ENCODE assay signal across 35 cellular contexts in genomic region chr5:161778796-161779195, GRCh38.
"Had no signal": no experiment of that assay in that cellular context is flagged by ENCODE, and none has a peak within 500 bp of the region (broad histone marks: within the 10 kb centered on the region; RNA-seq: fewer than 3 reads in every experiment).

No MANE protein-coding gene starts in this region.

- H3K27ac Mint-ChIP-seq: activated B cell treated with CpG ODN at 0.5 μM for 24 hours; activated CD4-positive, alpha-beta memory T cell treated with anti-CD3 and anti-CD28 coated beads for 36 hours; activated CD4-positive, alpha-beta T cell treated with anti-CD3 and anti-CD28 coated beads, Interleukin-2, amount 10 ng/mL, durations not matched to agents 24 days and 14 days; activated CD8-positive, alpha-beta T cell treated with anti-CD3 and anti-CD28 coated beads for 36 hours; activated naive CD4-positive, alpha-beta T cell treated with anti-CD3 and anti-CD28 coated beads for 36 hours; activated naive CD4-positive, alpha-beta T cell treated with anti-CD3 and anti-CD28 coated beads, Interleukin-2, amount 50 U/mL, for 72 hours; activated naive CD8-positive, alpha-beta T cell treated with anti-CD3 and anti-CD28 coated beads for 36 hours; activated T-cell treated with anti-CD3 and anti-CD28 coated beads, Interleukin-2, amount 50 U/mL, for 72 hours; activated T-helper 1 cell treated with anti-CD3 and anti-CD28 coated beads, Interleukin-12 subunit alpha, Interleukin-12 subunit beta, Interleukin-2, Interleukin-4 antibody, amounts not matched to agents 30 ng/mL and 10 ng/mL and 1 ng/mL, durations not matched to agents 14 hours and 24 hours and 36 hours; activated T-helper 17 cell treated with anti-CD3 and anti-CD28 coated beads, Interleukin-2, amount 50 U/mL, for 72 hours; T-helper 1 cell treated with Interleukin-12 subunit alpha and Interleukin-12 subunit beta and Interleukin-4 antibody, amounts not matched to agents 30 μg/mL and 1 μg/mL, for 36 hours; T-helper 2 cell treated with Interferon-gamma antibody and Interleukin-4, amounts not matched to agents 5 μg/mL and 100 μg/mL, for 36 hours had no signal

- H3K27me3 ChIP-seq: adrenal gland, body of pancreas, brain microvascular endothelial cell, cardiac muscle cell had no signal

- H3K27me3 Mint-ChIP-seq: activated B cell treated with CpG ODN at 0.5 μM for 24 hours; activated CD4-positive, alpha-beta memory T cell treated with anti-CD3 and anti-CD28 coated beads for 36 hours; activated CD4-positive, alpha-beta T cell treated with anti-CD3 and anti-CD28 coated beads, Interleukin-2, amount 10 ng/mL, durations not matched to agents 24 days and 14 days; activated CD8-positive, alpha-beta T cell treated with anti-CD3 and anti-CD28 coated beads for 36 hours; activated naive CD8-positive, alpha-beta T cell treated with anti-CD3 and anti-CD28 coated beads for 36 hours; activated T-helper 17 cell treated with anti-CD3 and anti-CD28 coated beads, Interleukin-2, amount 50 U/mL, for 72 hours; central memory CD8-positive, alpha-beta T cell had no signal

- H3K36me3 Mint-ChIP-seq: activated CD4-positive, alpha-beta memory T cell treated with anti-CD3 and anti-CD28 coated beads for 36 hours; activated naive CD4-positive, alpha-beta T cell treated with anti-CD3 and anti-CD28 coated beads, Interleukin-2, amount 50 U/mL, for 72 hours; activated naive CD8-positive, alpha-beta T cell treated with anti-CD3 and anti-CD28 coated beads for 36 hours had no signal

- DNase-seq: activated B cell treated with CpG ODN at 0.5 μM for 24 hours; activated CD4-positive, alpha-beta memory T cell treated with anti-CD3 and anti-CD28 coated beads for 36 hours; activated CD4-positive, alpha-beta T cell treated with anti-CD3 and anti-CD28 coated beads for 4 hours; activated CD4-positive, alpha-beta T cell treated with anti-CD3 and anti-CD28 coated beads, Interleukin-2, amount 10 ng/mL, durations not matched to agents 24 days and 14 days; activated CD4-positive, alpha-beta T cell treated with anti-CD3 and anti-CD28 coated beads, Interleukin-2, amount 50 U/mL, for 1 hour; activated CD4-positive, alpha-beta T cell treated with anti-CD3 and anti-CD28 coated beads, Interleukin-2, amount 50 U/mL, for 4 hours; activated CD4-positive, CD25-positive, alpha-beta regulatory T cell treated with anti-CD3 and anti-CD28 coated beads, Interleukin-2, amount 50 U/mL, for 72 hours; activated CD8-positive, alpha-beta memory T cell treated with anti-CD3 and anti-CD28 coated beads, Interleukin-2, amount 50 U/mL, for 4 hours; activated CD8-positive, alpha-beta T cell treated with anti-CD3 and anti-CD28 coated beads for 36 hours; activated effector memory CD4-positive, alpha-beta T cell treated with anti-CD3 and anti-CD28 coated beads, Interleukin-2, amount 50 U/mL, for 16 hours; activated gamma-delta T cell treated with Interleukin-2 at 50 U/mL for 16 hours; activated naive CD4-positive, alpha-beta T cell; activated naive CD4-positive, alpha-beta T cell treated with anti-CD3 and anti-CD28 coated beads for 36 hours; activated naive CD4-positive, alpha-beta T cell treated with anti-CD3 and anti-CD28 coated beads, Interleukin-2, amount 50 U/mL, for 16 hours; activated naive CD8-positive, alpha-beta T cell treated with anti-CD3 and anti-CD28 coated beads for 36 hours; activated T-cell treated with anti-CD3 and anti-CD28 coated beads for 4 hours; activated T-cell treated with anti-CD3 and anti-CD28 coated beads, Interleukin-2, amount 50 U/mL, for 1 hour; activated T-cell treated with anti-CD3 and anti-CD28 coated beads, Interleukin-2, amount 50 U/mL, for 4 hours; activated T-cell treated with anti-CD3 and anti-CD28 coated beads, Interleukin-2, amount 50 U/mL, for 72 hours; adrenal gland; amniotic stem cell; aorta; body of pancreas; brain microvascular endothelial cell; cerebellar nuclear complex; T-helper 1 cell; T-helper 2 cell; T-helper 9 cell had no signal

- H3K4me1 Mint-ChIP-seq: activated B cell treated with CpG ODN at 0.5 μM for 24 hours; activated CD4-positive, alpha-beta T cell treated with anti-CD3 and anti-CD28 coated beads, Interleukin-2, amount 10 ng/mL, durations not matched to agents 24 days and 14 days; activated naive CD8-positive, alpha-beta T cell treated with anti-CD3 and anti-CD28 coated beads for 36 hours; activated T-helper 17 cell treated with anti-CD3 and anti-CD28 coated beads, Interleukin-2, amount 50 U/mL, for 72 hours; central memory CD8-positive, alpha-beta T cell had no signal

- H3K4me3 ChIP-seq: adrenal gland, body of pancreas, cardiac muscle cell had no signal

- H3K4me3 Mint-ChIP-seq: activated B cell treated with CpG ODN at 0.5 μM for 24 hours; activated CD4-positive, alpha-beta memory T cell treated with anti-CD3 and anti-CD28 coated beads for 36 hours; activated CD4-positive, alpha-beta T cell treated with anti-CD3 and anti-CD28 coated beads, Interleukin-2, amount 10 ng/mL, durations not matched to agents 24 days and 14 days; activated CD8-positive, alpha-beta T cell treated with anti-CD3 and anti-CD28 coated beads for 36 hours; activated naive CD4-positive, alpha-beta T cell treated with anti-CD3 and anti-CD28 coated beads for 36 hours; activated naive CD8-positive, alpha-beta T cell treated with anti-CD3 and anti-CD28 coated beads for 36 hours; activated T-cell treated with anti-CD3 and anti-CD28 coated beads, Interleukin-2, amount 50 U/mL, for 4 hours; activated T-cell treated with anti-CD3 and anti-CD28 coated beads, Interleukin-2, amount 50 U/mL, for 72 hours; activated T-helper 1 cell treated with anti-CD3 and anti-CD28 coated beads, Interleukin-12 subunit alpha, Interleukin-12 subunit beta, Interleukin-2, Interleukin-4 antibody, amounts not matched to agents 30 ng/mL and 10 ng/mL and 1 ng/mL, durations not matched to agents 14 hours and 24 hours and 36 hours; activated T-helper 17 cell treated with anti-CD3 and anti-CD28 coated beads, Interleukin-2, amount 50 U/mL, for 72 hours; central memory CD8-positive, alpha-beta T cell; T-helper 1 cell treated with Interleukin-12 subunit alpha and Interleukin-12 subunit beta and Interleukin-4 antibody, amounts not matched to agents 30 μg/mL and 1 μg/mL, for 36 hours; T-helper 2 cell treated with Interferon-gamma antibody and Interleukin-4, amounts not matched to agents 5 μg/mL and 100 μg/mL, for 36 hours had no signal

- H3K9me3 Mint-ChIP-seq: activated B cell treated with CpG ODN at 0.5 μM for 24 hours; activated CD4-positive, alpha-beta T cell treated with anti-CD3 and anti-CD28 coated beads, Interleukin-2, amount 10 ng/mL, durations not matched to agents 24 days and 14 days; activated T-cell treated with anti-CD3 and anti-CD28 coated beads, Interleukin-2, amount 50 U/mL, for 4 hours; activated T-helper 1 cell treated with anti-CD3 and anti-CD28 coated beads, Interleukin-12 subunit alpha, Interleukin-12 subunit beta, Interleukin-2, Interleukin-4 antibody, amounts not matched to agents 30 ng/mL and 10 ng/mL and 1 ng/mL, durations not matched to agents 14 hours and 24 hours and 36 hours; central memory CD8-positive, alpha-beta T cell; T-helper 1 cell treated with Interleukin-12 subunit alpha and Interleukin-12 subunit beta and Interleukin-4 antibody, amounts not matched to agents 30 μg/mL and 1 μg/mL, for 36 hours had no signal

- H3K36me3 ChIP-seq: adrenal gland, brain microvascular endothelial cell, cardiac muscle cell had no signal
